In genomic region chr2:36358317-36358659, GRCh38 we compare ENCODE assay signal across 1 cellular context.
TF ChIP-seq lines count a peak whose summit lies in the region.

No MANE protein-coding gene starts in this region.

TF ChIP-seq in endothelial cell of umbilical vein, 7 proteins besides CTCF, POLR2A, EP300 and RAD21 (continued from another document):
- TF ChIP-seq FOS (IDR thresholded peaks at IDR 0.05; ENCODE audit: borderline replicate concordance, insufficient read depth, low read length) = no peak
- no peak for TF ChIP-seq JUN (IDR thresholded peaks at IDR 0.05; ENCODE audit: borderline replicate concordance, insufficient read depth, insufficient read length, low read depth)
- TF ChIP-seq GATA2 (IDR thresholded peaks at IDR 0.05; ENCODE audit: insufficient read depth, insufficient read length, low read depth, low read length) = no peak
- TF ChIP-seq EZH2 (IDR thresholded peaks at IDR 0.05; ENCODE audit: borderline replicate concordance, low read depth, low read length, severe bottlenecking) = no peak
- no peak for TF ChIP-seq MAX (IDR thresholded peaks at IDR 0.05; ENCODE audit: insufficient read depth, insufficient read length)
TF ChIP-seq in endothelial cell of umbilical vein: peak in this region for 0.
